In genomic region chr16:73060948-73061495, GRCh38 we compare ENCODE assay signal across 15 cellular contexts. TPM values are rescaled to one million over a fixed set of nuclear protein-coding genes. Genes with fewer than 3 reads are reported as not detected.
DNase-seq lines count a peak whose midpoint lies in the region; ATAC-seq and TF ChIP-seq lines count a peak whose summit lies in the region.
"Had no signal": no experiment of that assay in that cellular context is flagged by ENCODE, and none has a peak within 500 bp of the region (broad histone marks: within the 10 kb centered on the region; RNA-seq: fewer than 3 reads in every experiment).

No MANE protein-coding gene starts in this region.

- peaks cover 69% of the 10 kb centered on the region for H3K27me3 Mint-ChIP-seq in nephron progenitor cell (ENCODE audit: low read depth, poor library complexity)

- peaks cover 71% of the 10 kb centered on the region for H3K4me1 Mint-ChIP-seq in nephron progenitor cell

- peak overlapping the region in 7 of 10 donors; percentile 81 to 97 (median 95) for H3K27ac ChIP-seq in heart right ventricle
- H3K27ac ChIP-seq in upper lobe of right lung, result peak overlapping the region; percentile 55

- H3K27ac Mint-ChIP-seq in nephron progenitor cell, result no peak overlapping the region
- H3K27ac Mint-ChIP-seq: activated naive CD8-positive, alpha-beta T cell treated with anti-CD3 and anti-CD28 coated beads for 36 hours; stimulated activated naive CD8-positive, alpha-beta T cell treated with anti-CD3 and anti-CD28 coated beads, Interleukin-15, Interleukin-2, amounts not matched to agents 100 ng/mL and 50 ng/mL, for 24 hours; T-helper 1 cell treated with Interleukin-12 subunit alpha and Interleukin-12 subunit beta and Interleukin-4 antibody, amounts not matched to agents 30 μg/mL and 1 μg/mL, for 36 hours had no signal

- H3K4me3 ChIP-seq in heart right ventricle (peak overlapping the region in 8 of 10 donors; percentile 3 to 85 (median 74)), upper lobe of right lung (peak overlapping the region; percentile 0)

- no peaks in the 10 kb centered on the region for H3K9me3 Mint-ChIP-seq in nephron progenitor cell
- H3K9me3 Mint-ChIP-seq: activated naive CD8-positive, alpha-beta T cell treated with anti-CD3 and anti-CD28 coated beads for 36 hours; stimulated activated naive CD8-positive, alpha-beta T cell treated with anti-CD3 and anti-CD28 coated beads, Interleukin-15, Interleukin-2, amounts not matched to agents 100 ng/mL and 50 ng/mL, for 24 hours; T-helper 1 cell treated with Interleukin-12 subunit alpha and Interleukin-12 subunit beta and Interleukin-4 antibody, amounts not matched to agents 30 μg/mL and 1 μg/mL, for 36 hours had no signal

- intact Hi-C loops in heart right ventricle (cut with DNase I) (loop anchor here in 3 of 10 donors (10.0 kb wide), 2 partner anchors 114 to 396 kb away; no protein-coding TSS in a partner anchor), Right ventricle myocardium inferior (cut with DNase I) (no loop called here), upper lobe of right lung (cut with DNase I) (loop anchor here (10.0 kb wide), 1 partner anchor 114 kb away; no protein-coding TSS in a partner anchor)

- ATAC-seq in heart right ventricle, result no peak
- no peak for ATAC-seq in Right ventricle myocardium inferior
- ATAC-seq in upper lobe of right lung, result no peak

- WGBS in heart right ventricle, 2 donors, result 67 to 73% methylated on average over 4 of the region's 4 CpGs

- H3K4me3 Mint-ChIP-seq in nephron progenitor cell, result peak overlapping the region; percentile 37
- H3K4me3 Mint-ChIP-seq: activated naive CD8-positive, alpha-beta T cell treated with anti-CD3 and anti-CD28 coated beads for 36 hours; stimulated activated naive CD8-positive, alpha-beta T cell treated with anti-CD3 and anti-CD28 coated beads, Interleukin-15, Interleukin-2, amounts not matched to agents 100 ng/mL and 50 ng/mL, for 24 hours; T-helper 1 cell treated with Interleukin-12 subunit alpha and Interleukin-12 subunit beta and Interleukin-4 antibody, amounts not matched to agents 30 μg/mL and 1 μg/mL, for 36 hours had no signal

- H3K4me1 ChIP-seq in heart right ventricle (peaks cover 3 to 56% (median 39%) of the 10 kb centered on the region in 9 donors), upper lobe of right lung (peaks cover 21% of the 10 kb centered on the region)

- H3K9me3 ChIP-seq in heart right ventricle (no peaks in the 10 kb centered on the region), upper lobe of right lung (no peaks in the 10 kb centered on the region)

- peaks cover 0 to 54% (median 50%) of the 10 kb centered on the region in 7 donors for H3K27me3 ChIP-seq in heart right ventricle
- H3K27me3 ChIP-seq in upper lobe of right lung, result peaks cover 34% of the 10 kb centered on the region

- DNase-seq in heart right ventricle (no peak), Right ventricle myocardium inferior (ENCODE audit: missing footprints) (no peak), epidermal melanocyte (ENCODE audit: insufficient read length, low spot score) (peak; percentile 10), nephron progenitor cell (no peak), upper lobe of right lung (no peak), MV-4-11 (lab: John Stamatoyannopoulos, UW) (no peak), NCI-H526 (lab: John Stamatoyannopoulos, UW) (no peak), kidney tubule cell (ENCODE audit: low spot score) (no peak)
- DNase-seq: activated CD4-positive, alpha-beta T cell treated with anti-CD3 and anti-CD28 coated beads for 1 hour; activated naive CD8-positive, alpha-beta T cell treated with anti-CD3 and anti-CD28 coated beads for 36 hours; activated T-cell treated with anti-CD3 and anti-CD28 coated beads, Interleukin-2, amount 50 U/mL, for 1 hour; midbrain; NCI-H446 treated with DMSO at 0.1 percent for 48 hours had no signal

- H3K36me3 ChIP-seq in heart right ventricle (no peaks in the 10 kb centered on the region), upper lobe of right lung (no peaks in the 10 kb centered on the region)

- H3K36me3 Mint-ChIP-seq in nephron progenitor cell (ENCODE audit: low read depth), result no peaks in the 10 kb centered on the region
- H3K36me3 Mint-ChIP-seq: activated naive CD8-positive, alpha-beta T cell treated with anti-CD3 and anti-CD28 coated beads for 36 hours had no signal

- no peak for TF ChIP-seq CTCF in heart right ventricle (IDR thresholded peaks at IDR 0.05)
- no peak for TF ChIP-seq CTCF in nephron progenitor cell (IDR thresholded peaks at IDR 0.05)
- no peak for TF ChIP-seq CTCF in upper lobe of right lung (IDR thresholded peaks at IDR 0.05)

RNA-seq across cellular contexts. Expression of gene ZFHX3, which starts 13.1 kb away (rescaled TPM):
- total RNA-seq in heart right ventricle (10 to 100 TPM in 6 of 10 donors, 1 to 10 TPM in 4; 7.9 to 15.2 (median 11.7) TPM), Right ventricle myocardium inferior (8.4 TPM), upper lobe of right lung (29.0 TPM)
- polyA plus RNA-seq in heart right ventricle, result 1 to 10 TPM; 1.6 to 4.0 TPM
